9 cellular contexts compared by ENCODE assay signal in the genomic region with DNA sequence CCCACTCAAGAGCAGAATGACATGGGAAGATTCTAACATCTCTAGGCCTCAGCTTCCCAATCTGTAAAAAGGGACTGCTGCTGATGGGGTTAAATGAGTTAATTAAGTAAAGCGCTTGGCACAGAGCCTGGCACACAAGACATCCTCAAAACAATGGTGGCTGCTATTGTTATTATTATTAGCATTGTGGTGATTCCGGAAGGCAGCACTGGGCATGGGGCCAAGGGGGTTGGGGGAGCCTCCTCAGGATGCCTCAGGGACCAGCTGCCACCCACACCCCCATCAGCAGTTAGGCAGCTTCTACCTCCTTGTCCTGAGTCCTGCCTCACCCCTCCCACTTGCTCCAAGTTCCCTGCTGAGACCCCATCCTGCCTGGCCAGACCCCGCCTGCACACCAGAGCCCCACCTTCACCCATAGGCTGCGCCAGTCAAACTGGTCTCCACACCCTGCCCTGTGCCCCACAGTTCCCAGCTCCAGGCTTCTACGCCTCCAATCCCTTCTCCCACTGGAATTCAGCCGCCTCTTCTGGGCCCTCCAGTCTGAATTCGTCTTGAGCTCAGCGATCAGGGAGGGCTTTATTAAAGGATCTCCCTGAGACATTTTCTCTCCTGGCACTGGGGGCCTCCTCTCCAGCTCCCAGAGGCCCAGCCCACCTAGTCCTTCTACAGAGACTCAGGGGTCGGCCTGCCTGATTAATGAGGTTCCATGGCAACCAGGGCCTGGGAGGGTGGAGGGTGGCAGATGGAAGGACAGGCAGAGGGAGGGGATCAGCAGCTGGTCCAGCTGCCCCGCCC. TPM values are rescaled to one million over a fixed set of nuclear protein-coding genes. Genes with fewer than 3 reads are reported as not detected.
DNase-seq lines count a peak whose midpoint lies in the region; ATAC-seq and TF ChIP-seq lines count a peak whose summit lies in the region.
"Had no signal": no experiment of that assay in that cellular context is flagged by ENCODE, and none has a peak within 500 bp of the region (broad histone marks: within the 10 kb centered on the region; RNA-seq: fewer than 3 reads in every experiment).

No MANE protein-coding gene starts in this region.

- no peaks in the 10 kb centered on the region for H3K9me3 Mint-ChIP-seq in osteocyte (ENCODE audit: unreplicated experiment)

- peaks cover 36% of the 10 kb centered on the region for H3K4me1 Mint-ChIP-seq in osteocyte (ENCODE audit: unreplicated experiment)

- DNase-seq in DMS79 treated with DMSO at 0.1 percent for 48 hours (lab: John Stamatoyannopoulos, UW) (peak; percentile 46), DMS79 (lab: John Stamatoyannopoulos, UW) (no peak), NCI-H2227 (lab: John Stamatoyannopoulos, UW; ENCODE audit: unreplicated experiment) (peak; percentile 74), coronary artery (ENCODE audit: low spot score) (no peak), osteocyte (ENCODE audit: extremely low spot score, unreplicated experiment) (no peak)
- no peak for DNase-seq in activated effector memory CD4-positive, alpha-beta T cell treated with anti-CD3 and anti-CD28 coated beads, Interleukin-2, amount 50 U/mL, for 16 hours
- DNase-seq: kidney glomerular epithelial cell had no signal

- no peak overlapping the region for H3K27ac ChIP-seq in coronary artery

- H3K4me3 ChIP-seq in coronary artery: peak overlapping the region; percentile 70

- H3K4me3 Mint-ChIP-seq in osteocyte (ENCODE audit: unreplicated experiment): peak overlapping the region; percentile 64

- ATAC-seq in GM21619 (IDR thresholded peaks at IDR 0.05; ENCODE audit: unreplicated experiment) (no peak), HG03432 (IDR thresholded peaks at IDR 0.05; ENCODE audit: unreplicated experiment) (no peak)

- TF ChIP-seq CTCF in coronary artery (IDR thresholded peaks at IDR 0.05) (no peak), osteocyte (IDR thresholded peaks at IDR 0.05) (no peak)

- peak overlapping the region; percentile 59 for H3K27ac Mint-ChIP-seq in osteocyte (ENCODE audit: unreplicated experiment)

- H3K27me3 Mint-ChIP-seq in osteocyte (ENCODE audit: unreplicated experiment): no peaks in the 10 kb centered on the region

- no peaks in the 10 kb centered on the region for H3K36me3 Mint-ChIP-seq in osteocyte (ENCODE audit: unreplicated experiment)

RNA-seq across cellular contexts. Expression of a gene that starts 1.5 kb away (rescaled TPM):
- 5.6 and 6.3 TPM in 2 replicates for total RNA-seq in osteocyte

RNA-seq across cellular contexts. Expression of a gene that starts 10.5 kb away (rescaled TPM):
- 29.1 and 30.0 TPM in 2 replicates for total RNA-seq in osteocyte

RNA-seq across cellular contexts. Expression of a gene that starts 18.0 kb away (rescaled TPM):
- total RNA-seq in osteocyte: 0.52 and 0.54 TPM in 2 replicates

RNA-seq across cellular contexts. Expression of a gene that starts 22.6 kb away (rescaled TPM):
- total RNA-seq in osteocyte: 0.13 and 0.37 TPM in 2 replicates

RNA-seq across cellular contexts. Expression of a gene that starts 35.4 kb away (rescaled TPM):
- 2.1 and 3.4 TPM in 2 replicates for total RNA-seq in osteocyte

Comparison
In these comparisons a context has a peak if more than half of its experiments do, and no peak if none do; other contexts are left out.
1. DNase-seq: peak in DMS79 treated with DMSO at 0.1 percent for 48 hours (single experiment) and NCI-H2227 (single experiment); none in DMS79 (single experiment), coronary artery (single experiment), osteocyte (single experiment) and activated effector memory CD4-positive, alpha-beta T cell treated with anti-CD3 and anti-CD28 coated beads, Interleukin-2, amount 50 U/mL, for 16 hours (single experiment).